Comparison of ENCODE assay signal across 11 cellular contexts in genomic region chr1:116489231-116489697, GRCh38.
A peak's percentile ranks its signal among the peaks of the same experiment; 100 is the strongest.
DNase-seq lines count a peak whose midpoint lies in the region; ATAC-seq and TF ChIP-seq lines count a peak whose summit lies in the region.
"Had no signal": no experiment of that assay in that cellular context is flagged by ENCODE, and none has a peak within 500 bp of the region (broad histone marks: within the 10 kb centered on the region; RNA-seq: fewer than 3 reads in every experiment).

No MANE protein-coding gene starts in this region.

- no peaks in the 10 kb centered on the region for H3K79me2 ChIP-seq in GM23248 (ENCODE audit: insufficient read depth)

- H3K9me3 Mint-ChIP-seq in activated CD4-positive, alpha-beta memory T cell treated with anti-CD3 and anti-CD28 coated beads for 36 hours, result no peaks in the 10 kb centered on the region
- H3K9me3 Mint-ChIP-seq: naive B cell had no signal

- H3K4me1 ChIP-seq in GM23248 (ENCODE audit: insufficient read depth), result peaks cover 45% of the 10 kb centered on the region
- H3K4me1 ChIP-seq in RWPE2 (ENCODE audit: insufficient read depth, poor library complexity, severe bottlenecking), result peaks cover 18% of the 10 kb centered on the region

- peaks cover 7% of the 10 kb centered on the region for H3K4me1 Mint-ChIP-seq in activated CD4-positive, alpha-beta memory T cell treated with anti-CD3 and anti-CD28 coated beads for 36 hours (ENCODE audit: low read depth)
- H3K4me1 Mint-ChIP-seq: naive B cell had no signal

- intact Hi-C loops in head of caudate nucleus (cut with DNase I), result loop anchor here (5.0 kb wide), 2 partner anchors 57 to 112 kb away; no protein-coding TSS in a partner anchor
- intact Hi-C loops in activated CD4-positive, alpha-beta memory T cell treated with anti-CD3 and anti-CD28 coated beads for 36 hours (cut with micrococcal nuclease), result loop anchor here (5.0 kb wide), 1 partner anchor 337 kb away; no protein-coding TSS in a partner anchor

- POLR2A ChIA-PET in activated CD4-positive, alpha-beta memory T cell treated with anti-CD3 and anti-CD28 coated beads for 36 hours (lab: Charles Lee), result no interaction called here

- H3K27ac Mint-ChIP-seq in activated CD4-positive, alpha-beta memory T cell treated with anti-CD3 and anti-CD28 coated beads for 36 hours, result no peak overlapping the region
- H3K27ac Mint-ChIP-seq: naive B cell had no signal

- WGBS in GM23248 (ENCODE audit: low coverage in 1 of 2, low lambda C conversion rate in 2 of 2, missing lambda C conversion rate in 2 of 2), 2 experiments, result 73 to 80% methylated on average over 5 of the region's 5 CpGs

- H3K9me3 ChIP-seq in GM23248 (ENCODE audit: low read depth) (no peaks in the 10 kb centered on the region), RWPE2 (ENCODE audit: severe bottlenecking) (no peaks in the 10 kb centered on the region)
- H3K9me3 ChIP-seq: esophagus squamous epithelium had no signal

- no peak overlapping the region for H2AFZ ChIP-seq in GM23248

- H3K9me2 ChIP-seq in GM23248 (ENCODE audit: insufficient read depth), result no peaks in the 10 kb centered on the region

- TF ChIP-seq CTCF in RWPE2 (IDR thresholded peaks at IDR 0.05; ENCODE audit: poor library complexity, severe bottlenecking), result no peak

- H3K27me3 Mint-ChIP-seq in activated CD4-positive, alpha-beta memory T cell treated with anti-CD3 and anti-CD28 coated beads for 36 hours, result no peaks in the 10 kb centered on the region
- H3K27me3 Mint-ChIP-seq: naive B cell had no signal

- in situ Hi-C loops in GM23248 (cut with MboI), result loop anchor here (10.0 to 25.0 kb wide), 2 partner anchors 354 to 677 kb away; no protein-coding TSS in a partner anchor

- no peak overlapping the region for H3K27ac ChIP-seq in GM23248
- H3K27ac ChIP-seq in RWPE2 (ENCODE audit: poor library complexity, severe bottlenecking), result peak overlapping the region; percentile 8
- H3K27ac ChIP-seq in substantia nigra (ENCODE audit: low read depth, low read length, poor library complexity, severe bottlenecking), result peak overlapping the region; percentile 56

- no peak overlapping the region for H3K4me2 ChIP-seq in GM23248 (ENCODE audit: unreplicated experiment)

- H3K4me3 ChIP-seq in GM23248, result no peak overlapping the region
- H3K4me3 ChIP-seq in RWPE2 (ENCODE audit: severe bottlenecking), result no peak overlapping the region
- H3K4me3 ChIP-seq: esophagus squamous epithelium had no signal

- H3K36me3 ChIP-seq in GM23248 (ENCODE audit: low read depth) (no peaks in the 10 kb centered on the region), RWPE2 (ENCODE audit: low read depth) (no peaks in the 10 kb centered on the region)
- H3K36me3 ChIP-seq: esophagus squamous epithelium had no signal

- peaks cover 16% of the 10 kb centered on the region; the same call in 1 of the 2 replicates for H3F3A ChIP-seq in GM23248 (ENCODE audit: insufficient read depth)

- 0 out of 3 replicates have a peak, but pooled peaks have one; percentile 24 for ATAC-seq in RWPE2 (ENCODE audit: low read depth)

- H3K9ac ChIP-seq in GM23248, result no peak overlapping the region

- CTCF ChIA-PET in activated CD4-positive, alpha-beta memory T cell treated with anti-CD3 and anti-CD28 coated beads for 36 hours (lab: Charles Lee), result interaction anchor here (1.3 to 1.9 kb wide), 3 partner anchors 10 to 350 kb away, joined by 4 to 9 read pairs (median 7); no protein-coding TSS in a partner anchor

- H3K36me3 Mint-ChIP-seq in activated CD4-positive, alpha-beta memory T cell treated with anti-CD3 and anti-CD28 coated beads for 36 hours, result no peaks in the 10 kb centered on the region
- H3K36me3 Mint-ChIP-seq: naive B cell had no signal

- H4K20me1 ChIP-seq in GM23248 (ENCODE audit: insufficient read depth), result no peaks in the 10 kb centered on the region

- peak; percentile 34 for DNase-seq in GM23248
- no peak for DNase-seq in RWPE2 (ENCODE audit: low spot score)
- peak in 30 of 42 donors; percentile 34 to 84 (median 62) for DNase-seq in head of caudate nucleus
- DNase-seq in substantia nigra (lab: John Stamatoyannopoulos, UW), result peak in 19 of 49 donors; percentile 9 to 67 (median 24)
- no peak for DNase-seq in NCI-H1417 (lab: John Stamatoyannopoulos, UW)
- DNase-seq in iPS-NIHi7 (ENCODE audit: extremely low spot score), result no peak
- no peak for DNase-seq in occipital lobe (lab: John Stamatoyannopoulos, UW)
- no peak for DNase-seq in activated CD4-positive, alpha-beta memory T cell treated with anti-CD3 and anti-CD28 coated beads for 36 hours
- DNase-seq: esophagus squamous epithelium, naive B cell, NCI-H1105 had no signal

- H3K4me3 Mint-ChIP-seq in activated CD4-positive, alpha-beta memory T cell treated with anti-CD3 and anti-CD28 coated beads for 36 hours, result no peak overlapping the region
- H3K4me3 Mint-ChIP-seq: naive B cell had no signal

- no peaks in the 10 kb centered on the region for H3K27me3 ChIP-seq in GM23248 (replicated peaks; ENCODE audit: insufficient read depth)
- H3K27me3 ChIP-seq in RWPE2 (ENCODE audit: insufficient read depth, poor library complexity, severe bottlenecking), result no peaks in the 10 kb centered on the region
- H3K27me3 ChIP-seq: esophagus squamous epithelium had no signal

Comparison
In these comparisons a context has a peak if more than half of its experiments do, and no peak if none do; other contexts are left out.
1. DNase-seq: peak in GM23248 (single experiment) and head of caudate nucleus (30 of 42); none in RWPE2 (single experiment), NCI-H1417 (0 of 3), iPS-NIHi7 (single experiment), occipital lobe (single experiment) and activated CD4-positive, alpha-beta memory T cell treated with anti-CD3 and anti-CD28 coated beads for 36 hours (single experiment).